ENCODE assay signal across 1 cellular context in the genomic region with DNA sequence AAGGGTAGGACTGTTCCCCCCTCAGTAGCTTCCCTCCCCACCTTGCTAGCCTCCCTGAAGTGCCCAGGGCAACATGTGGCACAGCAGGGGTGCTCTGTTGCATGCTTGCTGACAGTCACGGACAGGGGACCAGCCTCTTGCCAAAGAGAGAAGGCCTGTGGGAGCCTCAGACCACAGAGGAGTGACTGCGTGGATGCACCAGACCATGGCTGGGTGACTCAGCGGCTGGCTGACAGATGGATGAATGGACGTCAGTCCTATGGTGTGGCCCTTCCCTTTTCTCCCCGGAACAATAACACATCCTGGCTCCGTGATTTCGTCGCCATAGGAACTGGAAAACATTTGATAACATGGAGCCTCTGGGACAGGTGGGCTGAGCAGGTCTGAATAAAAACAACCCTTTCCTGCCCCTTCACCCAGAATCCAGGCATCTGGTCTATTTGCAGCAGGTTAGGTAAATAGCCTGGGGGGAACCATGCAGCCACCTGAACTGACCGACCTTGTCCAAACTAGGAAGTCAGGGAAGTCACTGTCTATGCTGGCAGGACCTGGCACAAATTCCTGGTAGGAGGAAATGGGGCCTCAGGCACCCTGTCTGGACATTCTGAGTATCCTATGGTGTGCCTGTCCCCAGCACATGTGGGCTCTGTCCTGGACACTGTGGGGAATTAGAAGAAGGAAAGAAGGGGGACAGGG.
TF ChIP-seq lines count a peak whose summit lies in the region.

No MANE protein-coding gene starts in this region.

TF ChIP-seq in GM23338, 12 proteins besides CTCF, POLR2A, EP300 and RAD21 (continued from another document):
- TF ChIP-seq, protein P1, sequence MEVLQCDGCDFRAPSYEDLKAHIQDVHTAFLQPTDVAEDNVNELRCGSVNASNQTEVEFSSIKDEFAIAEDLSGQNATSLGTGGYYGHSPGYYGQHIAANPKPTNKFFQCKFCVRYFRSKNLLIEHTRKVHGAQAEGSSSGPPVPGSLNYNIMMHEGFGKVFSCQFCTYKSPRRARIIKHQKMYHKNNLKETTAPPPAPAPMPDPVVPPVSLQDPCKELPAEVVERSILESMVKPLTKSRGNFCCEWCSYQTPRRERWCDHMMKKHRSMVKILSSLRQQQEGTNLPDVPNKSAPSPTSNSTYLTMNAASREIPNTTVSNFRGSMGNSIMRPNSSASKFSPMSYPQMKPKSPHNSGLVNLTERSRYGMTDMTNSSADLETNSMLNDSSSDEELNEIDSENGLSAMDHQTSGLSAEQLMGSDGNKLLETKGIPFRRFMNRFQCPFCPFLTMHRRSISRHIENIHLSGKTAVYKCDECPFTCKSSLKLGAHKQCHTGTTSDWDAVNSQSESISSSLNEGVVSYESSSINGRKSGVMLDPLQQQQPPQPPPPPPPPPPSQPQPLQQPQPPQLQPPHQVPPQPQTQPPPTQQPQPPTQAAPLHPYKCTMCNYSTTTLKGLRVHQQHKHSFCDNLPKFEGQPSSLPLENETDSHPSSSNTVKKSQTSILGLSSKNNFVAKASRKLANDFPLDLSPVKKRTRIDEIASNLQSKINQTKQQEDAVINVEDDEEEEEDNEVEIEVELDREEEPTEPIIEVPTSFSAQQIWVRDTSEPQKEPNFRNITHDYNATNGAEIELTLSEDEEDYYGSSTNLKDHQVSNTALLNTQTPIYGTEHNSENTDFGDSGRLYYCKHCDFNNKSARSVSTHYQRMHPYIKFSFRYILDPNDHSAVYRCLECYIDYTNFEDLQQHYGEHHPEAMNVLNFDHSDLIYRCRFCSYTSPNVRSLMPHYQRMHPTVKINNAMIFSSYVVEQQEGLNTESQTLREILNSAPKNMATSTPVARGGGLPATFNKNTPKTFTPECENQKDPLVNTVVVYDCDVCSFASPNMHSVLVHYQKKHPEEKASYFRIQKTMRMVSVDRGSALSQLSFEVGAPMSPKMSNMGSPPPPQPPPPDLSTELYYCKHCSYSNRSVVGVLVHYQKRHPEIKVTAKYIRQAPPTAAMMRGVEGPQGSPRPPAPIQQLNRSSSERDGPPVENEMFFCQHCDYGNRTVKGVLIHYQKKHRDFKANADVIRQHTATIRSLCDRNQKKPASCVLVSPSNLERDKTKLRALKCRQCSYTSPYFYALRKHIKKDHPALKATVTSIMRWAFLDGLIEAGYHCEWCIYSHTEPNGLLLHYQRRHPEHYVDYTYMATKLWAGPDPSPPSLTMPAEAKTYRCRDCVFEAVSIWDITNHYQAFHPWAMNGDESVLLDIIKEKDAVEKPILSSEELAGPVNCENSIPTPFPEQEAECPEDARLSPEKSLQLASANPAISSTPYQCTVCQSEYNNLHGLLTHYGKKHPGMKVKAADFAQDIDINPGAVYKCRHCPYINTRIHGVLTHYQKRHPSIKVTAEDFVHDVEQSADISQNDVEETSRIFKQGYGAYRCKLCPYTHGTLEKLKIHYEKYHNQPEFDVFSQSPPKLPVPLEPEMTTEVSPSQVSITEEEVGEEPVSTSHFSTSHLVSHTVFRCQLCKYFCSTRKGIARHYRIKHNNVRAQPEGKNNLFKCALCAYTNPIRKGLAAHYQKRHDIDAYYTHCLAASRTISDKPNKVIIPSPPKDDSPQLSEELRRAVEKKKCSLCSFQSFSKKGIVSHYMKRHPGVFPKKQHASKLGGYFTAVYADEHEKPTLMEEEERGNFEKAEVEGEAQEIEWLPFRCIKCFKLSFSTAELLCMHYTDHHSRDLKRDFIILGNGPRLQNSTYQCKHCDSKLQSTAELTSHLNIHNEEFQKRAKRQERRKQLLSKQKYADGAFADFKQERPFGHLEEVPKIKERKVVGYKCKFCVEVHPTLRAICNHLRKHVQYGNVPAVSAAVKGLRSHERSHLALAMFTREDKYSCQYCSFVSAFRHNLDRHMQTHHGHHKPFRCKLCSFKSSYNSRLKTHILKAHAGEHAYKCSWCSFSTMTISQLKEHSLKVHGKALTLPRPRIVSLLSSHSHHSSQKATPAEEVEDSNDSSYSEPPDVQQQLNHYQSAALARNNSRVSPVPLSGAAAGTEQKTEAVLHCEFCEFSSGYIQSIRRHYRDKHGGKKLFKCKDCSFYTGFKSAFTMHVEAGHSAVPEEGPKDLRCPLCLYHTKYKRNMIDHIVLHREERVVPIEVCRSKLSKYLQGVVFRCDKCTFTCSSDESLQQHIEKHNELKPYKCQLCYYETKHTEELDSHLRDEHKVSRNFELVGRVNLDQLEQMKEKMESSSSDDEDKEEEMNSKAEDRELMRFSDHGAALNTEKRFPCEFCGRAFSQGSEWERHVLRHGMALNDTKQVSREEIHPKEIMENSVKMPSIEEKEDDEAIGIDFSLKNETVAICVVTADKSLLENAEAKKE (CRISPR knock-in tag; IDR thresholded peaks at IDR 0.05), result no peak
- TF ChIP-seq STAT1 (IDR thresholded peaks at IDR 0.05; ENCODE audit: unreplicated experiment) (no peak), NANOG (IDR thresholded peaks at IDR 0.05; ENCODE audit: borderline replicate concordance) (no peak), POLR2AphosphoS5 (IDR thresholded peaks at IDR 0.05; ENCODE audit: low read depth) (no peak), EZH2phosphoT487 (IDR thresholded peaks at IDR 0.05; ENCODE audit: unreplicated experiment) (no peak), JUNB (IDR thresholded peaks at IDR 0.05; ENCODE audit: unreplicated experiment) (no peak), EZH2 (IDR thresholded peaks at IDR 0.05; ENCODE audit: low read depth, unreplicated experiment) (no peak), ZNF114 (CRISPR knock-in tag; IDR thresholded peaks at IDR 0.05) (no peak), CREB1 (CRISPR knock-in tag; IDR thresholded peaks at IDR 0.05; ENCODE audit: low read depth) (no peak), ZNF331 (CRISPR knock-in tag; IDR thresholded peaks at IDR 0.05; ENCODE audit: low read depth) (no peak)
- TF ChIP-seq, protein P2, sequence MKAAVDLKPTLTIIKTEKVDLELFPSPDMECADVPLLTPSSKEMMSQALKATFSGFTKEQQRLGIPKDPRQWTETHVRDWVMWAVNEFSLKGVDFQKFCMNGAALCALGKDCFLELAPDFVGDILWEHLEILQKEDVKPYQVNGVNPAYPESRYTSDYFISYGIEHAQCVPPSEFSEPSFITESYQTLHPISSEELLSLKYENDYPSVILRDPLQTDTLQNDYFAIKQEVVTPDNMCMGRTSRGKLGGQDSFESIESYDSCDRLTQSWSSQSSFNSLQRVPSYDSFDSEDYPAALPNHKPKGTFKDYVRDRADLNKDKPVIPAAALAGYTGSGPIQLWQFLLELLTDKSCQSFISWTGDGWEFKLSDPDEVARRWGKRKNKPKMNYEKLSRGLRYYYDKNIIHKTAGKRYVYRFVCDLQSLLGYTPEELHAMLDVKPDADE (IDR thresholded peaks at IDR 0.05), result no peak
